Comparison of ENCODE assay signal across 12 cellular contexts in the genomic region with DNA sequence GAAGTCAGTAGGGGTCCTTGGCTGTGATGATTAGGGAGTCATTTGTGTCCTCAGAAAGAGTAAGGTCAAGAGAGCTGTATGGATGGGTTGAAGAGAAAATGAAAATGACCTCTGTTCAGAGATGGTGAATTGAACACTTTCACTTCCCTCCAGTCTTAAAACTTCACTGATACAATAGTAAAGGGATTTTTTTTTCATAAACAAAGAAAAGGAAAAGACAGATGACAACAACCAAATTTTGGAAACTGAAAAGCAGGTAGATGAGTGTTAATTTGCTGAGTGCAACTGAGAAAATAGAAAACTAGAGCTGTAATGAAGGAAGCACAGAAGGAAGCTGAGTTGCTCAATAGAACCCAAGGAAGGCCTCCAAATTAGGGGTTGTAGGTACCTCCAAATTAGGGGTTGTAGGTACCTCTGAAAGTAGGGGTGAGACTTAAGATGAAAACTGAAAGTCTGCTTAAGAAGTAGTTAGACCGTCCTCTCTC. TPM values are rescaled to one million over a fixed set of nuclear protein-coding genes. Genes with fewer than 3 reads are reported as not detected.
DNase-seq lines count a peak whose midpoint lies in the region; ATAC-seq, FAIRE-seq and TF ChIP-seq lines count a peak whose summit lies in the region.
"Had no signal": no experiment of that assay in that cellular context is flagged by ENCODE, and none has a peak within 500 bp of the region (broad histone marks: within the 10 kb centered on the region; RNA-seq: fewer than 3 reads in every experiment).

No MANE protein-coding gene starts in this region.

- H2BK12ac ChIP-seq in neuronal stem cell (ENCODE audit: low read length), result no peak overlapping the region

- CTCF ChIA-PET in IMR-90 (lab: Yijun Ruan, JAX), result no interaction called here

- in situ Hi-C loops in IMR-90 (cut with MboI; ENCODE audit: low sequenced_read_pairs), result no loop called here

- no peak for FAIRE-seq in D721Med (lab: Jason Lieb, UNC)

- no peaks in the 10 kb centered on the region for H3K79me1 ChIP-seq in IMR-90 (ENCODE audit: low read depth in 1 of 2, low read length in 2 of 2)
- H3K79me1 ChIP-seq in neuronal stem cell (ENCODE audit: low read depth, low read length), result no peaks in the 10 kb centered on the region

- H4K8ac ChIP-seq in IMR-90 (ENCODE audit: low read depth in 2 of 2, low read length in 2 of 2) (no peak overlapping the region), neuronal stem cell (ENCODE audit: low read depth, low read length) (no peak overlapping the region)

- TF ChIP-seq POLR2A in IMR-90 (IDR thresholded peaks at IDR 0.05; ENCODE audit: low read depth, low read length), result no peak

- DNase-seq in GM06990 (ENCODE audit: extremely low read depth, insufficient read length) (peak; percentile 66), IMR-90 (no peak), NCI-H187 treated with DMSO at 0.1 percent for 48 hours (lab: John Stamatoyannopoulos, UW) (no peak), BE2C (no peak), neuronal stem cell (ENCODE audit: low spot score) (no peak), D721Med (ENCODE audit: insufficient read length, low spot score) (no peak)
- DNase-seq: DMS153, endodermal cell, islet precursor cell, substantia nigra had no signal

- no peak overlapping the region for H2BK5ac ChIP-seq in IMR-90 (ENCODE audit: low read depth, low read length, poor library complexity, severe bottlenecking)
- H2BK5ac ChIP-seq in neuronal stem cell (ENCODE audit: low read length), result no peak overlapping the region

- H3K27me3 ChIP-seq in GM06990 (replicated peaks; ENCODE audit: control insufficient read depth, insufficient read depth, low read length), result no peaks in the 10 kb centered on the region
- H3K27me3 ChIP-seq in IMR-90 (ENCODE audit: control insufficient read depth, insufficient read depth, low read length), result no peaks in the 10 kb centered on the region
- H3K27me3 ChIP-seq in BE2C, result no peaks in the 10 kb centered on the region
- no peaks in the 10 kb centered on the region for H3K27me3 ChIP-seq in neuronal stem cell (ENCODE audit: control insufficient read depth in 3 of 3, insufficient read depth in 3 of 3, low read depth in 1 of 3, low read length in 3 of 3)

- H3K4me2 ChIP-seq in IMR-90 (ENCODE audit: low read depth, low read length) (no peak overlapping the region), neuronal stem cell (ENCODE audit: insufficient read depth, low read length, poor library complexity, severe bottlenecking) (no peak overlapping the region)

- ATAC-seq in GM19035 (IDR thresholded peaks at IDR 0.05; ENCODE audit: unreplicated experiment) (peak; percentile 96), HG02678 (IDR thresholded peaks at IDR 0.05; ENCODE audit: unreplicated experiment) (peak; percentile 97), IMR-90 (ENCODE audit: low read depth) (no peak)

- H4K91ac ChIP-seq in IMR-90 (ENCODE audit: insufficient read depth, low read depth, low read length) (no peak overlapping the region), neuronal stem cell (ENCODE audit: low read depth, low read length, poor library complexity) (no peak overlapping the region)

- H3K23ac ChIP-seq in IMR-90 (ENCODE audit: low read depth, low read length) (no peak overlapping the region), neuronal stem cell (ENCODE audit: low read depth, low read length, poor library complexity) (no peak overlapping the region)

- H3K9me1 ChIP-seq in IMR-90 (ENCODE audit: insufficient read depth, low read length), result no peaks in the 10 kb centered on the region

- H2AK5ac ChIP-seq in IMR-90 (ENCODE audit: low read depth, low read length), result no peak overlapping the region
- no peak overlapping the region for H2AK5ac ChIP-seq in neuronal stem cell (ENCODE audit: low read depth, low read length)

- no peaks in the 10 kb centered on the region for H3K9me3 ChIP-seq in IMR-90 (ENCODE audit: control insufficient read depth, insufficient read depth, low read length)
- H3K9me3 ChIP-seq in BE2C, result no peaks in the 10 kb centered on the region
- no peaks in the 10 kb centered on the region for H3K9me3 ChIP-seq in neuronal stem cell (replicated peaks in 1 of 2; ENCODE audit: control insufficient read depth in 2 of 2, insufficient read depth in 1 of 2, low read depth in 1 of 2, low read length in 2 of 2)

- WGBS in IMR-90 (ENCODE audit: extremely low coverage in 2 of 2, insufficient read length in 1 of 2), 2 experiments, result no CpG with 5 or more reads among the region's 1 CpG
- no CpG with 5 or more reads among the region's 1 CpG for WGBS in neuronal stem cell (ENCODE audit: extremely low coverage in 2 of 2, insufficient read length in 2 of 2, insufficient replicate concordance in 1 of 2), 2 donors

- dilution Hi-C loops in IMR-90 (cut with HindIII; ENCODE audit: low sequenced_read_pairs, unreplicated experiment), result no loop called here

- no peak overlapping the region for H2BK120ac ChIP-seq in IMR-90 (ENCODE audit: low read depth, low read length)
- H2BK120ac ChIP-seq in neuronal stem cell (ENCODE audit: low read depth, low read length), result no peak overlapping the region

- H3K4me3 ChIP-seq in GM06990 (replicated peaks; ENCODE audit: low read depth, low read length) (0 out of 2 replicates have a peak overlapping the region, but pooled peaks have one; percentile 6), IMR-90 (ENCODE audit: insufficient read depth, low read depth, low read length) (no peak overlapping the region), BE2C (ENCODE audit: low read depth, low read length) (no peak overlapping the region), neuronal stem cell (ENCODE audit: low read length in 2 of 2) (no peak overlapping the region)

- no peaks in the 10 kb centered on the region for H4K20me1 ChIP-seq in IMR-90 (ENCODE audit: insufficient read depth, low read length)

- no peak for TF ChIP-seq RAD21 in IMR-90 (IDR thresholded peaks at IDR 0.05; ENCODE audit: low read length)

- H2BK20ac ChIP-seq in IMR-90 (ENCODE audit: low read depth, low read length), result no peak overlapping the region

- H2AFZ ChIP-seq in IMR-90 (replicated peaks; ENCODE audit: low read length, poor library complexity) (no peak overlapping the region), neuronal stem cell (ENCODE audit: low read length) (no peak overlapping the region)

- H3K9ac ChIP-seq in IMR-90 (ENCODE audit: low read depth, low read length) (no peak overlapping the region), neuronal stem cell (ENCODE audit: low read depth, low read length, poor library complexity) (no peak overlapping the region)

- H3K56ac ChIP-seq in IMR-90 (ENCODE audit: extremely low read depth, insufficient read depth, low read length), result no peak overlapping the region

- H3K4ac ChIP-seq in IMR-90 (ENCODE audit: low read depth, low read length) (no peak overlapping the region), neuronal stem cell (ENCODE audit: low read length) (no peak overlapping the region)

- H3K36me3 ChIP-seq in GM06990 (ENCODE audit: control insufficient read depth, insufficient read depth, low read length) (no peaks in the 10 kb centered on the region), IMR-90 (ENCODE audit: control insufficient read depth, insufficient read depth, low read length) (no peaks in the 10 kb centered on the region), BE2C (no peaks in the 10 kb centered on the region), neuronal stem cell (replicated peaks in 1 of 2; ENCODE audit: control insufficient read depth in 2 of 2, insufficient read depth in 2 of 2, low read length in 2 of 2) (no peaks in the 10 kb centered on the region)

- H2AK9ac ChIP-seq in IMR-90 (replicated peaks; ENCODE audit: low read depth, low read length, poor library complexity), result no peak overlapping the region

- H3K18ac ChIP-seq in IMR-90 (ENCODE audit: low read depth, low read length), result no peak overlapping the region
- H3K18ac ChIP-seq in neuronal stem cell (ENCODE audit: low read length), result no peak overlapping the region

- H2BK15ac ChIP-seq in IMR-90 (ENCODE audit: low read depth, low read length), result no peak overlapping the region
- H2BK15ac ChIP-seq in neuronal stem cell (ENCODE audit: low read length), result no peak overlapping the region

- H3K14ac ChIP-seq in IMR-90 (replicated peaks; ENCODE audit: low read depth, low read length) (0 out of 2 replicates have a peak overlapping the region, but pooled peaks have one; percentile 56), neuronal stem cell (ENCODE audit: low read length) (no peak overlapping the region)

- no TSS peak for BruUV-seq in IMR-90 (replicated peaks; lab: Mats Ljungman, UMichigan)

- H3K27ac ChIP-seq in IMR-90 (ENCODE audit: insufficient read depth, low read length) (no peak overlapping the region), neuronal stem cell (replicated peaks; ENCODE audit: low read length) (no peak overlapping the region)

- intact Hi-C loops in IMR-90 (cut with micrococcal nuclease), result no loop called here

- POLR2A ChIA-PET in IMR-90 (lab: Charles Lee; ENCODE audit: unreplicated experiment), result no interaction called here

- H3K4me1 ChIP-seq in IMR-90 (ENCODE audit: control insufficient read depth, insufficient read depth, low read length), result no peaks in the 10 kb centered on the region
- no peaks in the 10 kb centered on the region; the same call in 1 of the 2 replicates for H3K4me1 ChIP-seq in BE2C
- H3K4me1 ChIP-seq in neuronal stem cell (ENCODE audit: control insufficient read depth in 2 of 2, insufficient read depth in 1 of 2, low read depth in 1 of 2, low read length in 2 of 2), result peaks cover 0 to 9% of the 10 kb centered on the region in 2 donors

- TF ChIP-seq CTCF in GM06990 (IDR thresholded peaks at IDR 0.05; ENCODE audit: insufficient read depth, low read length, poor library complexity, severe bottlenecking), result no peak
- TF ChIP-seq CTCF in IMR-90 (conservative IDR thresholded peaks at IDR 0.05; ENCODE audit: low read depth, low read length), result no peak
- TF ChIP-seq CTCF in BE2C (IDR thresholded peaks at IDR 0.05; ENCODE audit: low read depth, low read length), result no peak
- TF ChIP-seq CTCF in D721Med (IDR thresholded peaks at IDR 0.05; ENCODE audit: insufficient read depth, missing control alignments), result no peak

- no peak overlapping the region for H4K5ac ChIP-seq in IMR-90 (ENCODE audit: low read depth, low read length)

TF ChIP-seq in IMR-90, 13 proteins besides CTCF, POLR2A, EP300 and RAD21 (continues in another document):
- TF ChIP-seq MAFK (IDR thresholded peaks at IDR 0.05; ENCODE audit: low read depth, low read length) (no peak), CEBPB (IDR thresholded peaks at IDR 0.05; ENCODE audit: low read depth, low read length) (no peak), MAZ (IDR thresholded peaks at IDR 0.05; ENCODE audit: borderline replicate concordance, low read depth, low read length) (no peak), BHLHE40 (IDR thresholded peaks at IDR 0.05; ENCODE audit: low read depth, low read length) (no peak), RFX5 (IDR thresholded peaks at IDR 0.05; ENCODE audit: low read depth, low read length) (no peak), NFE2L2 (IDR thresholded peaks at IDR 0.05; ENCODE audit: low read depth, low read length) (no peak), FOS (IDR thresholded peaks at IDR 0.05; ENCODE audit: low read depth, low read length) (no peak)

RNA-seq across cellular contexts. Expression of gene S1PR1, which starts 14.8 kb away (rescaled TPM):
- total RNA-seq in IMR-90 (2012; rRNA removed), result 12.5 and 12.9 TPM in 2 replicates
- 14.1 and 15.6 TPM in 2 replicates for polyA plus RNA-seq in IMR-90 (2012; rRNA removed)
- 6.3 and 10.1 TPM in 2 replicates for polyA plus RNA-seq in IMR-90 (2012; cell fraction: cytosol; rRNA removed)
- polyA plus RNA-seq in IMR-90 (2012; cell fraction: nucleus; rRNA removed; ENCODE audit: low replicate concordance), result 6.1 TPM in 2 replicates
- 8.5 TPM for polyA plus RNA-seq in BE2C (2012; ENCODE audit: insufficient read depth, insufficient read length, low read depth)
- 19.5 TPM for polyA plus RNA-seq in neuronal stem cell (2013, experiment 1 of 2)
- polyA plus RNA-seq in neuronal stem cell (2013, experiment 2 of 2), result 19.0 TPM
